Comparison of ENCODE assay signal across 23 cellular contexts in the genomic region with DNA sequence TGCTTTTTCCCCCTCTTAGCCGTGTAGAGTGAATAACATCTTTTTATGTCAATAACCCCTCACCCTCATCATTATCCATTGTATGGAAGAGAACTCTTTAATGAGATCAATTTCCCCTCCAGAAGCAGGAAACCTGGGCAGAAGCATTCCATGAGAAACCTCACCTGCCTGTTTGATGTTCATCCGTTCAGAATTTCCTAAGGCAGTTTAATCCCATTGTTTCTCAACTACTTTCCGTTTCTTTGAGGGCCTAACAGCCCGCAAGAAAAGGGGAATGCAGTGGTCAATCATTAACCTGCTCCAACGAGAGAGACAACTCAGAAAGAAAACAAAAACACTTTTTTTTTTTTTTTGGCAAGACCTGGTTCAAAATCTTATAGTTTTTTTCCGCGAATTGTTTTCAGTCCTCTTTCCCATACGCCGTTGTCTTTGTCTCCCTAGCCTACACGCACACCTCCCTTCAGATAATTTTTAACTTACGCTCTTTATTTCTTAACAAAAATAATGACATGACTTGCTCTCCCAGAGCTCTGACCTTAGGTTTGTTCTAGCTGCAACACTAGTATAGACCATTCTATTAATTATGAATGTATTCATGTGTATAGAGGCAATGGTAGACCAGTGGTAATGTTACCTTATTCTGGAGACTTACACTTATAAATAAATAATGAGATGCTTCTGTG. TPM values are rescaled to one million over a fixed set of nuclear protein-coding genes. Genes with fewer than 3 reads are reported as not detected.
DNase-seq lines count a peak whose midpoint lies in the region; ATAC-seq and TF ChIP-seq lines count a peak whose summit lies in the region.
"Had no signal": no experiment of that assay in that cellular context is flagged by ENCODE, and none has a peak within 500 bp of the region (broad histone marks: within the 10 kb centered on the region; RNA-seq: fewer than 3 reads in every experiment).

No MANE protein-coding gene starts in this region.

- WGBS in body of pancreas, 2 donors = 28 to 32% methylated on average over 11 of the region's 11 CpGs

- intact Hi-C loops in body of pancreas (cut with DNase I) = no loop called here

- no peak for TF ChIP-seq POLR2A in body of pancreas (IDR thresholded peaks at IDR 0.05)

- TF ChIP-seq CTCF in body of pancreas (IDR thresholded peaks at IDR 0.05) = no peak

- H3K4me1 ChIP-seq in body of pancreas = no peaks in the 10 kb centered on the region
- H3K4me1 ChIP-seq: spleen, testis had no signal

- H3K27ac ChIP-seq in body of pancreas = peak overlapping the region in 2 of 4 donors; percentile 28 to 56
- H3K27ac ChIP-seq: KMS-11, spleen, testis, VCaP had no signal

- H3K27me3 ChIP-seq in body of pancreas = no peaks in the 10 kb centered on the region
- H3K27me3 ChIP-seq: testis had no signal

- DNase-seq in DMS53 treated with DMSO at 0.1 percent for 48 hours (lab: John Stamatoyannopoulos, UW; ENCODE audit: unreplicated experiment) (peak; percentile 74), body of pancreas (no peak), left kidney (ENCODE audit: low read depth, low spot score) (peak; percentile 81), retina (peak; percentile 19), anterior cingulate cortex (lab: John Stamatoyannopoulos, UW) (no peak)
- DNase-seq: activated CD4-positive, alpha-beta T cell treated with anti-CD3 and anti-CD28 coated beads, Interleukin-2, amount 10 ng/mL, durations not matched to agents 24 days and 14 days; activated naive CD4-positive, alpha-beta T cell treated with Interleukin-2 at 50 U/mL for 16 hours; activated T-cell treated with anti-CD3 and anti-CD28 coated beads, Interleukin-2, amount 50 U/mL, for 72 hours; CD4-positive, CD25-positive, alpha-beta regulatory T cell; DMS153; effector CD8-positive, alpha-beta T cell; GDM1; NCI-H1436 treated with DMSO at 0.1 percent for 48 hours; occipital lobe; spleen; stimulated activated CD4-positive, alpha-beta T cell treated with anti-CD3 and anti-CD28 coated beads, Interleukin-4, amount 100 ng/mL, for 24 hours; stimulated activated naive CD4-positive, alpha-beta T cell; testis had no signal

- peak; percentile 47 for ATAC-seq in body of pancreas
- no peak for ATAC-seq in GM18873 (IDR thresholded peaks at IDR 0.05; ENCODE audit: low FRiP score, unreplicated experiment)
- no peak for ATAC-seq in GM18511 (IDR thresholded peaks at IDR 0.05; ENCODE audit: unreplicated experiment)
- ATAC-seq: activated T-cell treated with anti-CD3 and anti-CD28 coated beads, Interleukin-2, amount 50 U/mL, for 72 hours had no signal

- H3K36me3 ChIP-seq in body of pancreas (replicated peaks in 1 of 2; ENCODE audit: insufficient read depth in 1 of 2, low read depth in 2 of 2) = no peaks in the 10 kb centered on the region
- H3K36me3 ChIP-seq: spleen had no signal

- no peaks in the 10 kb centered on the region for H3K9me3 ChIP-seq in body of pancreas
- H3K9me3 ChIP-seq: testis had no signal

- H3K4me3 ChIP-seq in body of pancreas = no peak overlapping the region
- H3K4me3 ChIP-seq: spleen, testis had no signal

RNA-seq across cellular contexts. Expression of a gene that starts 25.6 kb away (rescaled TPM):
- total RNA-seq in body of pancreas = 10 to 100 TPM; 53.7 to 72.5 TPM
- total RNA-seq: activated CD4-positive, alpha-beta T cell treated with anti-CD3 and anti-CD28 coated beads, Interleukin-2, amount 10 ng/mL, durations not matched to agents 24 days and 14 days; activated T-cell treated with anti-CD3 and anti-CD28 coated beads, Interleukin-2, amount 50 U/mL, for 72 hours; CD4-positive, CD25-positive, alpha-beta regulatory T cell; myocyte had no signal

Comparison
In these comparisons a context has a peak if more than half of its experiments do, and no peak if none do; other contexts are left out.
1. DNase-seq: peak in DMS53 treated with DMSO at 0.1 percent for 48 hours (single experiment), left kidney (single experiment) and retina (single experiment); none in body of pancreas (0 of 4) and anterior cingulate cortex (0 of 58).